ENCODE assay signal across 9 cellular contexts in genomic region chr4:129218355-129218754, GRCh38.
DNase-seq lines count a peak whose midpoint lies in the region; TF ChIP-seq lines count a peak whose summit lies in the region.
"Had no signal": no experiment of that assay in that cellular context is flagged by ENCODE, and none has a peak within 500 bp of the region (broad histone marks: within the 10 kb centered on the region; RNA-seq: fewer than 3 reads in every experiment).

No MANE protein-coding gene starts in this region.

- no peaks in the 10 kb centered on the region for H3K36me3 ChIP-seq in testis (ENCODE audit: low read depth, missing control alignments)

- WGBS in testis, 2 donors, result 50 to 67% methylated on average over 4 of the region's 4 CpGs

- no peak for TF ChIP-seq POLR2A in testis (IDR thresholded peaks at IDR 0.05)

- H3K4me1 ChIP-seq in testis, result no peaks in the 10 kb centered on the region

- TF ChIP-seq CTCF in fibroblast of villous mesenchyme (IDR thresholded peaks at IDR 0.05; ENCODE audit: insufficient read depth, low read depth, low read length), result peak; percentile 24
- no peak for TF ChIP-seq CTCF in testis (IDR thresholded peaks at IDR 0.05)

- intact Hi-C loops in testis (cut with DNase I; ENCODE audit: low total_unique reads), result no loop called here

- H3K4me3 ChIP-seq in fibroblast of villous mesenchyme (ENCODE audit: low read depth, low read length), result no peak overlapping the region
- H3K4me3 ChIP-seq in testis, result no peak overlapping the region

- DNase-seq in DMS53 (lab: John Stamatoyannopoulos, UW) (peak; percentile 59), DMS53 treated with DMSO at 0.1 percent for 48 hours (lab: John Stamatoyannopoulos, UW; ENCODE audit: unreplicated experiment) (no peak), NOMO-1 treated with DMSO at 0.1 percent for 48 hours (lab: John Stamatoyannopoulos, UW; ENCODE audit: unreplicated experiment) (peak; percentile 56), fibroblast of villous mesenchyme (ENCODE audit: low read depth) (no peak), testis (peak; percentile 44), HCEC 1CT (no peak), DMS79 (lab: John Stamatoyannopoulos, UW) (no peak)
- DNase-seq in activated T-cell treated with anti-CD3 and anti-CD28 coated beads, Interleukin-2, amount 50 U/mL, for 1 hour, result no peak
- DNase-seq: activated CD4-positive, alpha-beta T cell treated with anti-CD3 and anti-CD28 coated beads, Interleukin-2, amount 10 ng/mL, durations not matched to agents 7 days and 5 days had no signal

- H3K9me3 ChIP-seq in testis, result no peaks in the 10 kb centered on the region

- no peaks in the 10 kb centered on the region for H3K27me3 ChIP-seq in testis

- H3K27ac ChIP-seq in testis, result no peak overlapping the region

Comparison
In these comparisons a context has a peak if more than half of its experiments do, and no peak if none do; other contexts are left out.
1. DNase-seq: peak in DMS53 (single experiment), NOMO-1 treated with DMSO at 0.1 percent for 48 hours (single experiment) and testis (single experiment); none in DMS53 treated with DMSO at 0.1 percent for 48 hours (single experiment), fibroblast of villous mesenchyme (single experiment), HCEC 1CT (single experiment), DMS79 (single experiment) and activated T-cell treated with anti-CD3 and anti-CD28 coated beads, Interleukin-2, amount 50 U/mL, for 1 hour (single experiment).